In the genomic region with DNA sequence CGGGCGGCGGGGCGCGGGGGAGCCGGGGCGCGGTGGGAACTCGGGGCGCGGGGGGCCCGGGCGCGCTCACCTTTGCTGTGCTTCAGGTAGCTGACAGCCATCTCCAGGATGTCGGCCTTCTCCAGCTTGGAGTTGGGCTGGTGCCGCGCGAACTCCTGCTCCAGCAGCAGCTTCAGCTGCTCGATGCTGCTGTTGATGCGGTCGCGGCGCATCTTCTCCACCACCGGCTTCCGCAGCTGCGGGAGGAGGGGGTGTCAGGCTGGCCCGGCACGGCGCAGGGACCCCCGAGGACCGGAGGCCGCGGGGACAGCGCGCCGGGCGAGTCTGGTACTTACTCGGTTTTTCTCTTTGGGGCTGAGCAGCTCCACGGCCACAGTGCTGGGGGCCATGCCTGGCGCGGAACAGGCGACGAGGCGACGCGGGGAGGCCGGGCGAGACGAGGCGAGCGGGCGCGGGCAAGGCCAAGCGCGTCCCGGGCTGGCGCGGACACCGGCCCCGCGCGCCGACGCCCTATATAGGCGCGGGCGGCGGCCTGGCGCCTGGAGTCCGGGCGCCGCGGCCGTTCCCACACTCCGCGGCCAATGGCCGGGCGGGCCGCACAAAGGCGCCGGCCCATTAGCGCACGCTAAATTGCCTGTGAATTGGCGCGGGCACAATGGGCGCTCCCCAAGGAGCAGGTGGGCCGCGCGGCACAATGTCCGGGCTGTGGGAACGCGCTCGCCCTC, we compare ENCODE assay signal across 8 cellular contexts. TPM values are rescaled to one million over a fixed set of nuclear protein-coding genes. Genes with fewer than 3 reads are reported as not detected.
DNase-seq lines count a peak whose midpoint lies in the region; ATAC-seq, FAIRE-seq and TF ChIP-seq lines count a peak whose summit lies in the region.

A gene with protein sequence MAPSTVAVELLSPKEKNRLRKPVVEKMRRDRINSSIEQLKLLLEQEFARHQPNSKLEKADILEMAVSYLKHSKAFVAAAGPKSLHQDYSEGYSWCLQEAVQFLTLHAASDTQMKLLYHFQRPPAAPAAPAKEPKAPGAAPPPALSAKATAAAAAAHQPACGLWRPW (minus strand): TSS at position 488 of the 725 bp plus-strand sequence. CDS start 99 bp downstream, at position 389.

- H3K27ac ChIP-seq in left ventricle myocardium inferior (replicated peaks) (peak within 1 kb of the TSS; percentile 92), small intestine (ENCODE audit: low read depth in 1 of 2, low read length in 1 of 2) (no peak within 1 kb of the TSS)

- DNase-seq in NCI-H1417 (lab: John Stamatoyannopoulos, UW), result peak; percentile 78 to 83 (median 81)
- no peak for DNase-seq in NCI-H1417 treated with DMSO at 0.1 percent for 48 hours (lab: John Stamatoyannopoulos, UW)
- DNase-seq in activated CD4-positive, alpha-beta memory T cell treated with anti-CD3 and anti-CD28 coated beads, Interleukin-2, amount 10 ng/mL, durations not matched to agents 7 days and 5 days, result no peak
- peak; percentile 50 for DNase-seq in left ventricle myocardium inferior
- no peak for DNase-seq in small intestine
- DNase-seq in effector CD4-positive, alpha-beta T cell, result no peak
- DNase-seq in NCI-H510A (lab: John Stamatoyannopoulos, UW), result no peak

- H3K4me3 Mint-ChIP-seq in activated CD4-positive, alpha-beta memory T cell treated with anti-CD3 and anti-CD28 coated beads, Interleukin-2, amount 10 ng/mL, durations not matched to agents 7 days and 5 days, result peak within 1 kb of the TSS; percentile 50

- peak within 1 kb of the TSS; percentile 70 for H3K4me3 ChIP-seq in left ventricle myocardium inferior
- peak within 1 kb of the TSS; percentile 14 to 42 for H3K4me3 ChIP-seq in small intestine (ENCODE audit: low read depth in 1 of 2, low read length in 2 of 2)

- peaks cover 24% of the 10 kb centered on the region for H3K4me1 Mint-ChIP-seq in activated CD4-positive, alpha-beta memory T cell treated with anti-CD3 and anti-CD28 coated beads, Interleukin-2, amount 10 ng/mL, durations not matched to agents 7 days and 5 days

- TF ChIP-seq CTCF in left ventricle myocardium inferior (IDR thresholded peaks at IDR 0.05; ENCODE audit: borderline replicate concordance), result no peak

- WGBS in small intestine, 3 donors, result 1% methylated on average over 42 to 93 of the region's 93 CpGs

- no peaks in the 10 kb centered on the region for H3K9me3 ChIP-seq in left ventricle myocardium inferior (replicated peaks)
- no peaks in the 10 kb centered on the region for H3K9me3 ChIP-seq in small intestine (ENCODE audit: control insufficient read depth, low read depth)

- intact Hi-C loops in left ventricle myocardium inferior (cut with micrococcal nuclease), result no loop called here

- ATAC-seq in HG03095 (IDR thresholded peaks at IDR 0.05; ENCODE audit: unreplicated experiment), result no peak

- CTCF ChIA-PET in activated CD4-positive, alpha-beta memory T cell treated with anti-CD3 and anti-CD28 coated beads, Interleukin-2, amount 10 ng/mL, durations not matched to agents 7 days and 5 days (lab: Charles Lee), result interaction anchor here (1.0 kb wide), 1 partner anchor 116 kb away, joined by 3 read pairs; no protein-coding TSS in a partner anchor

- H3K9me3 Mint-ChIP-seq in activated CD4-positive, alpha-beta memory T cell treated with anti-CD3 and anti-CD28 coated beads, Interleukin-2, amount 10 ng/mL, durations not matched to agents 7 days and 5 days, result no peaks in the 10 kb centered on the region

- H3K36me3 Mint-ChIP-seq in activated CD4-positive, alpha-beta memory T cell treated with anti-CD3 and anti-CD28 coated beads, Interleukin-2, amount 10 ng/mL, durations not matched to agents 7 days and 5 days (ENCODE audit: low read depth), result peaks cover 6% of the 10 kb centered on the region

- POLR2A ChIA-PET in activated CD4-positive, alpha-beta memory T cell treated with anti-CD3 and anti-CD28 coated beads, Interleukin-2, amount 10 ng/mL, durations not matched to agents 7 days and 5 days (lab: Charles Lee), result interaction anchor here (1.6 to 13.2 kb wide), 3 partner anchors 14 to 56 kb away, joined by 5 to 228 read pairs (median 15); partner anchors contain the start of gene TNFRSF14

- peaks cover 69% of the 10 kb centered on the region for H3K4me1 ChIP-seq in left ventricle myocardium inferior
- peaks cover 6 to 13% of the 10 kb centered on the region in 2 donors for H3K4me1 ChIP-seq in small intestine (ENCODE audit: control insufficient read depth in 2 of 2, insufficient read depth in 1 of 2, low read depth in 1 of 2, low read length in 1 of 2)

- no peak within 1 kb of the TSS for H3K27ac Mint-ChIP-seq in activated CD4-positive, alpha-beta memory T cell treated with anti-CD3 and anti-CD28 coated beads, Interleukin-2, amount 10 ng/mL, durations not matched to agents 7 days and 5 days

- H3K36me3 ChIP-seq in left ventricle myocardium inferior (no peaks in the 10 kb centered on the region), small intestine (ENCODE audit: control insufficient read depth in 2 of 2, insufficient read depth in 2 of 2, low read length in 2 of 2) (no peaks in the 10 kb centered on the region)

- no peak for FAIRE-seq in small intestine (lab: Jason Lieb, UNC)

- peaks cover 33% of the 10 kb centered on the region for H3K27me3 ChIP-seq in left ventricle myocardium inferior (ENCODE audit: low read depth)
- H3K27me3 ChIP-seq in small intestine (ENCODE audit: control insufficient read depth in 2 of 2, insufficient read depth in 2 of 2, low read length in 2 of 2), result peaks cover 0 to 10% of the 10 kb centered on the region in 2 donors

- H3K27me3 Mint-ChIP-seq in activated CD4-positive, alpha-beta memory T cell treated with anti-CD3 and anti-CD28 coated beads, Interleukin-2, amount 10 ng/mL, durations not matched to agents 7 days and 5 days, result peaks cover 38% of the 10 kb centered on the region

RNA-seq across cellular contexts. Expression of the gene that starts here (rescaled TPM):
- total RNA-seq in activated CD4-positive, alpha-beta memory T cell treated with anti-CD3 and anti-CD28 coated beads, Interleukin-2, amount 10 ng/mL, durations not matched to agents 7 days and 5 days, result not detected
- 0.63 TPM for total RNA-seq in left ventricle myocardium inferior
- under 1 TPM in 1 of 3 donors, not detected in 2; 0.30 TPM for polyA plus RNA-seq in small intestine

Comparison
In these comparisons a context has a peak if more than half of its experiments do, and no peak if none do; other contexts are left out.
1. DNase-seq: peak in NCI-H1417 (3 of 3); none in NCI-H1417 treated with DMSO at 0.1 percent for 48 hours (single experiment), activated CD4-positive, alpha-beta memory T cell treated with anti-CD3 and anti-CD28 coated beads, Interleukin-2, amount 10 ng/mL, durations not matched to agents 7 days and 5 days (single experiment), small intestine (single experiment), effector CD4-positive, alpha-beta T cell (single experiment) and NCI-H510A (single experiment).
2. Peak in DNase-seq, H3K4me3 ChIP-seq and H3K27ac ChIP-seq in left ventricle myocardium inferior; RNA of the gene not detected or under 1 TPM.